In the genomic region with DNA sequence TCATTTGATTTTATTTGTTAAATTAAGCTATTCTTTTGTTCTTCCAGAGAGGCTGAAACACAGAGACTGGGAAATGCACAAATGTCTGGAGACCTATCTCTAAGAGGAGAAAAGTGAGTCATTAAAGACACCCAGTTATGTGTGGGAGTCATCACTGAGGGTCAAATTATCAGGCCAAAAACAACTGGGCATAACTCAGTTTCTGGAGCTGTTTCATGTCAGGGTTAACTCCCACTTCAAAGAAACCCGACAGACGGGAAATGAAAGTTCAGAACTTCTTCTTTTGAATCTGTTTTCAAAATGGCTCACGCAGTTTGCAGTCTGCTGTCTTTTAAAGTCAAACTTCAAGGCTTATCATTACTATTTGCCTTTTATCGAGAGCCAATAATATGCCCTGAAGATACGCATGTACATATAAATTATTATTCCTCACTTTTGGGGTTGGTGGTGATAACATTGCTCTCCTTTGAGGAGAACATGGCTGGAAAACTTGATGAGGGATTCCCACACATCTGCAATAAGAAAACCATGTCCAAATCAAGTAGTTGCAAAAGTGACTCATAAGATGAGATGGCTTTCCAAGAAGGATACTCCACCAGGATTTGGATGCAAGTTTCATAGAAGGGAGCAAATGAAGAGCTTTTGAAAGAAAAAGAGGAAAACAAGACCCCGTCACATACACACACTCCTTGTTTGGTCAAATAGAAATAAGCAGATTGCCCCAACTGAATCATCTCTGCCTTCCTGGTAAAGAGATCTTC, we compare ENCODE assay signal across 8 cellular contexts.
DNase-seq lines count a peak whose midpoint lies in the region; ATAC-seq, FAIRE-seq and TF ChIP-seq lines count a peak whose summit lies in the region.

No MANE protein-coding gene starts in this region.

- H2BK5ac ChIP-seq in mesendoderm (ENCODE audit: low read length) = no peak overlapping the region

- ATAC-seq in GM21717 (IDR thresholded peaks at IDR 0.05; ENCODE audit: unreplicated experiment) (peak; percentile 98), HepG2 (no peak)

- in situ Hi-C loops in HepG2 (cut with HindIII; ENCODE audit: extremely low pct_ligation_motif_present, low pct_unique_long_range_greater_than_20kb) = no loop called here

- intact Hi-C loops in HepG2 (cut with micrococcal nuclease; ENCODE audit: unreplicated experiment) = loop anchor here (5.0 kb wide), 1 partner anchor 402 kb away; no protein-coding TSS in a partner anchor

- H3K4me2 ChIP-seq in HepG2 (ENCODE audit: low read depth, low read length) = no peak overlapping the region
- no peak overlapping the region for H3K4me2 ChIP-seq in mesendoderm (ENCODE audit: low read length)

- TF ChIP-seq CTCF in foreskin fibroblast (IDR thresholded peaks at IDR 0.05; ENCODE audit: low read depth, low read length) (no peak), HepG2 (CRISPR knock-in tag; IDR thresholded peaks at IDR 0.05) (no peak)

- no peaks in the 10 kb centered on the region for H3K9me3 ChIP-seq in HepG2 (ENCODE audit: low read length)

- H3K4me1 ChIP-seq in HepG2 (ENCODE audit: insufficient read depth, low read length) = no peaks in the 10 kb centered on the region
- H3K4me1 ChIP-seq in mesendoderm (ENCODE audit: control insufficient read depth, low read depth, low read length) = no peaks in the 10 kb centered on the region

- H3K4ac ChIP-seq in mesendoderm (ENCODE audit: low read depth, low read length) = no peak overlapping the region

- 8% methylated on average over 6 of the region's 6 CpGs for WGBS in HepG2 (ENCODE audit: low lambda C conversion rate)
- no CpG with 5 or more reads among the region's 6 CpGs for WGBS in mesendoderm (ENCODE audit: extremely low coverage, insufficient coverage, low lambda C conversion rate)

- no peak overlapping the region for H4K5ac ChIP-seq in mesendoderm (ENCODE audit: low read length)

- H2AFZ ChIP-seq in HepG2 (ENCODE audit: low read length) = no peak overlapping the region

- no peak overlapping the region for H4K8ac ChIP-seq in mesendoderm (ENCODE audit: low read depth, low read length)

- BruUV-seq in HepG2 (replicated peaks; lab: Mats Ljungman, UMichigan) = no TSS peak

- H3K23ac ChIP-seq in mesendoderm (ENCODE audit: low read length) = no peak overlapping the region

- CTCF ChIA-PET in HepG2 (lab: Yijun Ruan, JAX; ENCODE audit: low intra/inter-chr PET ratio, low total read pairs) = no interaction called here

- no peaks in the 10 kb centered on the region for H3K79me1 ChIP-seq in mesendoderm (ENCODE audit: low read length)

- FAIRE-seq in HepG2 (lab: Jason Lieb, UNC) = no peak

- H3K9ac ChIP-seq in HepG2 (ENCODE audit: insufficient read depth, low read depth, low read length) (no peak overlapping the region), mesendoderm (ENCODE audit: low read length) (no peak overlapping the region)

- H2BK15ac ChIP-seq in mesendoderm (replicated peaks; ENCODE audit: low read depth) = no peak overlapping the region

- H2BK120ac ChIP-seq in mesendoderm (ENCODE audit: low read depth, low read length) = no peak overlapping the region

- no peak overlapping the region for H3K27ac ChIP-seq in HepG2 (ENCODE audit: extremely low read length, insufficient read depth, low read length)
- H3K27ac ChIP-seq in mesendoderm (ENCODE audit: low read depth, low read length) = no peak overlapping the region

- TF ChIP-seq RAD21 in HepG2 (CRISPR knock-in tag; IDR thresholded peaks at IDR 0.05) = no peak

- DNase-seq in GM03348 (ENCODE audit: low spot score) (peak; percentile 12), Kasumi-1 (lab: John Stamatoyannopoulos, UW) (peak; percentile 33 to 47), foreskin fibroblast (peak; percentile 39 to 67), HuH-7.5 (ENCODE audit: low spot score) (no peak), HepG2 (ENCODE audit: low spot score) (no peak), HuH-7 (ENCODE audit: low spot score) (no peak), mesendoderm (no peak)

- TF ChIP-seq EP300 in HepG2 (IDR thresholded peaks at IDR 0.05; ENCODE audit: low read depth in 2 of 2, low read length in 2 of 2) (no peak), HepG2 (CRISPR knock-in tag; IDR thresholded peaks at IDR 0.05; ENCODE audit: borderline replicate concordance) (no peak)

- no peaks in the 10 kb centered on the region for H3K27me3 ChIP-seq in HepG2 (ENCODE audit: control insufficient read depth in 1 of 2, insufficient read depth in 2 of 2, low read length in 2 of 2)
- no peaks in the 10 kb centered on the region for H3K27me3 ChIP-seq in mesendoderm (ENCODE audit: insufficient read depth, low read length, poor library complexity)

- no peak overlapping the region for H2AK5ac ChIP-seq in mesendoderm (ENCODE audit: low read length)

- H3K18ac ChIP-seq in mesendoderm (ENCODE audit: low read length) = no peak overlapping the region

- no peaks in the 10 kb centered on the region for H4K20me1 ChIP-seq in HepG2 (ENCODE audit: insufficient read depth, low read length)

- POLR2A ChIA-PET in HepG2 (lab: Yijun Ruan, JAX) = no interaction called here

- no peaks in the 10 kb centered on the region for H3K36me3 ChIP-seq in HepG2 (replicated peaks in 1 of 2; ENCODE audit: control insufficient read depth in 1 of 2, insufficient read depth in 2 of 2, low read length in 2 of 2)
- no peaks in the 10 kb centered on the region for H3K36me3 ChIP-seq in mesendoderm (ENCODE audit: control insufficient read depth, insufficient read depth, low read length)

- H3K79me2 ChIP-seq in HepG2 (ENCODE audit: insufficient read depth, low read length) (no peaks in the 10 kb centered on the region), mesendoderm (ENCODE audit: control insufficient read depth, insufficient read depth, low read length) (no peaks in the 10 kb centered on the region)

- H3K4me3 ChIP-seq in foreskin fibroblast (ENCODE audit: low read depth in 1 of 2, low read length in 2 of 2) (no peak overlapping the region), HepG2 (replicated peaks in 1 of 3; ENCODE audit: insufficient read depth in 1 of 3, low read depth in 2 of 3, low read length in 3 of 3) (no peak overlapping the region), mesendoderm (ENCODE audit: low read length) (no peak overlapping the region)

- no peak for TF ChIP-seq POLR2A in HepG2 (IDR thresholded peaks at IDR 0.05; ENCODE audit: insufficient read depth in 1 of 2, low read depth in 2 of 2, low read length in 2 of 2)

- no peak overlapping the region for H3K56ac ChIP-seq in mesendoderm (ENCODE audit: low read length)

TF ChIP-seq in HepG2, 621 proteins besides CTCF, POLR2A, EP300 and RAD21:
- TF ChIP-seq ZFP90 (CRISPR knock-in tag; IDR thresholded peaks at IDR 0.05; ENCODE audit: borderline replicate concordance) (no peak), ZNF142 (CRISPR knock-in tag; IDR thresholded peaks at IDR 0.05) (no peak), MED8 (CRISPR knock-in tag; IDR thresholded peaks at IDR 0.05; ENCODE audit: insufficient replicate concordance) (no peak), NR2F6 (IDR thresholded peaks at IDR 0.05) (no peak), NR2F6 (CRISPR knock-in tag; IDR thresholded peaks at IDR 0.05) (no peak), POLR2AphosphoS2 (IDR thresholded peaks at IDR 0.05; ENCODE audit: low read depth, low read length) (no peak), SMARCC2 (IDR thresholded peaks at IDR 0.05) (no peak)

Comparison
In these comparisons a context has a peak if more than half of its experiments do, and no peak if none do; other contexts are left out.
1. DNase-seq: peak in GM03348 (single experiment), Kasumi-1 (2 of 2) and foreskin fibroblast (2 of 2); none in HuH-7.5 (single experiment), HepG2 (single experiment), HuH-7 (single experiment) and mesendoderm (single experiment).